ENCODE assay signal across 21 cellular contexts in the genomic region with DNA sequence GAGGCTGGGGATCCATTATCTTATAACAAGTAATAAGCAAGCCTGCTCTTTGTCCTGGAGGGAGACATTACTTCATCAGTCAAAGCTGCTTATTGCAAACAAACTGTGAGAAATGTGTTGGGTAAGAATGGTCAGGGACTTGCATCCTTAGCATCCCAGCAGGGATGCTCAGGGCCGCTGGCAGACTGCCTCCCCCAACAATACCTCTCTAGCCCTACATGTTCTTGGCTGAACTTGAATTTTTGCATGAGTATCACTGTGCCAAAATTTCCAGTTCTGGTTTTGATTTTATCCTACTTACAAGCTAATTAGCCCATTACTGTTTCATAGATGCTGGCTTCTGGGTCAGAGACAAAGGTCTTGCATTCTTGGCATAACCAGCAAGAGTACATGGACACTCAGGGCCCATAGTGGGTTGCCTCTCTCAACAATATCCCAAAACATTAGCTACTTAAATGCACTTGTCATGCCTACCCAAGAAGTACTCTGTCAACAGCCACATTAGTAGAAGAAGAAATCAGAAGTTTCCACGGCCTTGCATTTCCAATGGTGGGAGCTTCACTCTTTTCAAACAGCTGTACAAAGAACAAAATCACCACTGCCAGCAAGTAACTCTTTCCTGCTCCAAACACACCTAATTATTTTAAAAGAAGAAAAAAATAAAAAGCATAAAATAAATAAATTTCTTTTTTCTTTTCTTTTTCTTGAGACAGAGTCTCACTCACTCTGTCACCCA. TPM values are rescaled to one million over a fixed set of nuclear protein-coding genes. Genes with fewer than 3 reads are reported as not detected.
A peak's percentile ranks its signal among the peaks of the same experiment; 100 is the strongest.
DNase-seq lines count a peak whose midpoint lies in the region; ATAC-seq and TF ChIP-seq lines count a peak whose summit lies in the region.
"Had no signal": no experiment of that assay in that cellular context is flagged by ENCODE, and none has a peak within 500 bp of the region (broad histone marks: within the 10 kb centered on the region; RNA-seq: fewer than 3 reads in every experiment).

No MANE protein-coding gene starts in this region.

- no peak overlapping the region for H3K27ac Mint-ChIP-seq in CD4-positive, alpha-beta T cell
- H3K27ac Mint-ChIP-seq: CD8-positive, alpha-beta T cell had no signal

- TF ChIP-seq CTCF in AG09319 (IDR thresholded peaks at IDR 0.05; ENCODE audit: low read depth, low read length) (no peak), breast epithelium (IDR thresholded peaks at IDR 0.05) (no peak)
- no peak for TF ChIP-seq CTCF in CD4-positive, alpha-beta T cell (IDR thresholded peaks at IDR 0.05)

- POLR2A ChIA-PET in CD4-positive, alpha-beta T cell (lab: Charles Lee), result no interaction called here

- peaks cover 22% of the 10 kb centered on the region for H3K36me3 Mint-ChIP-seq in CD4-positive, alpha-beta T cell (ENCODE audit: low read depth)

- no peak overlapping the region for H3K27ac ChIP-seq in CD4-positive, alpha-beta T cell (ENCODE audit: low read depth, low read length)
- H3K27ac ChIP-seq in breast epithelium, result no peak overlapping the region
- H3K27ac ChIP-seq: BLaER1 had no signal

- H3K9me3 Mint-ChIP-seq in CD4-positive, alpha-beta T cell, result no peaks in the 10 kb centered on the region
- H3K9me3 Mint-ChIP-seq: CD8-positive, alpha-beta T cell had no signal

- no peak for TF ChIP-seq POLR2A in breast epithelium (IDR thresholded peaks at IDR 0.05)

- CTCF ChIA-PET in CD4-positive, alpha-beta T cell (lab: Charles Lee), result interaction anchor here (0.6 kb wide), 1 partner anchor 246 kb away, joined by 3 read pairs; no protein-coding TSS in a partner anchor

- no peaks in the 10 kb centered on the region for H3K27me3 ChIP-seq in H7 (ENCODE audit: control insufficient read depth, insufficient read depth, low read length)
- no peaks in the 10 kb centered on the region for H3K27me3 ChIP-seq in CD4-positive, alpha-beta T cell (ENCODE audit: control insufficient read depth, insufficient read depth, low read length)
- no peaks in the 10 kb centered on the region for H3K27me3 ChIP-seq in breast epithelium
- H3K27me3 ChIP-seq: BLaER1 had no signal

- no peaks in the 10 kb centered on the region for H3K4me1 ChIP-seq in breast epithelium
- H3K4me1 ChIP-seq: HAP-1 had no signal

- DNase-seq in AG09319 (ENCODE audit: extremely low read depth, low read depth) (peak; percentile 68), H7 (peak; percentile 33), astrocyte of the hippocampus (ENCODE audit: low read depth, low spot score) (peak; percentile 64), fibroblast of the conjunctiva (ENCODE audit: low read depth) (peak; percentile 44), NCI-H1694 (lab: John Stamatoyannopoulos, UW) (no peak), breast epithelium (ENCODE audit: low spot score in 2 of 2) (no peak)
- DNase-seq in stimulated activated naive CD4-positive, alpha-beta T cell treated with Interleukin-2 at 50 U/mL for 16 hours (lab: John Stamatoyannopoulos, UW), result no peak
- no peak for DNase-seq in CD4-positive, alpha-beta T cell
- DNase-seq: 8988T; CD8-positive, alpha-beta T cell; DMS53; MM.1S; NCI-H1092; NCI-H146; NCI-H2081; NCI-H2171 treated with DMSO at 0.1 percent for 48 hours; NCI-H69 had no signal

- H3K4me3 Mint-ChIP-seq in CD4-positive, alpha-beta T cell, result no peak overlapping the region
- H3K4me3 Mint-ChIP-seq: CD8-positive, alpha-beta T cell had no signal

- intact Hi-C loops in CD4-positive, alpha-beta T cell (cut with DNase I, micrococcal nuclease), result no loop called here
- intact Hi-C loops in breast epithelium (cut with DNase I; ENCODE audit: low total_unique reads), result no loop called here

- no peaks in the 10 kb centered on the region for H3K27me3 Mint-ChIP-seq in CD4-positive, alpha-beta T cell

- no peaks in the 10 kb centered on the region for H3K9me3 ChIP-seq in CD4-positive, alpha-beta T cell (ENCODE audit: control insufficient read depth, low read length)
- no peaks in the 10 kb centered on the region for H3K9me3 ChIP-seq in breast epithelium
- H3K9me3 ChIP-seq: BLaER1, HAP-1 had no signal

- H3K36me3 ChIP-seq in H7 (replicated peaks; ENCODE audit: control insufficient read depth, insufficient read depth, low read length), result peaks cover 3% of the 10 kb centered on the region
- no peaks in the 10 kb centered on the region for H3K36me3 ChIP-seq in breast epithelium

- no peaks in the 10 kb centered on the region for H3K4me1 Mint-ChIP-seq in CD4-positive, alpha-beta T cell (ENCODE audit: low read depth)

- no peak for ATAC-seq in CD4-positive, alpha-beta T cell (ENCODE audit: poor library complexity)
- ATAC-seq: CD8-positive, alpha-beta T cell; Right ventricle myocardium inferior had no signal

- H3K4me3 ChIP-seq in H7 (ENCODE audit: insufficient read depth, low read depth, low read length), result no peak overlapping the region
- H3K4me3 ChIP-seq in breast epithelium, result no peak overlapping the region
- H3K4me3 ChIP-seq: BLaER1, HAP-1 had no signal

RNA-seq across cellular contexts. Expression of a gene that starts 41.9 kb away (rescaled TPM):
- not detected in 2 replicates for total RNA-seq in H7 (2014; rRNA removed; shearing (Covaris generic))
- total RNA-seq in CD4-positive, alpha-beta T cell, result not detected
- total RNA-seq in breast epithelium, result under 1 TPM in 2 of 3 donors, not detected in 1; 0.29 to 0.33 TPM
- total RNA-seq: CD8-positive, alpha-beta T cell; LHCN-M2; Right ventricle myocardium inferior had no signal

Comparison
In these comparisons a context has a peak if more than half of its experiments do, and no peak if none do; other contexts are left out.
1. DNase-seq: peak in AG09319 (single experiment), H7 (single experiment), astrocyte of the hippocampus (single experiment) and fibroblast of the conjunctiva (single experiment); none in stimulated activated naive CD4-positive, alpha-beta T cell treated with Interleukin-2 at 50 U/mL for 16 hours (single experiment), NCI-H1694 (single experiment), CD4-positive, alpha-beta T cell (0 of 10) and breast epithelium (0 of 2).